13 cellular contexts compared by ENCODE assay signal in the genomic region with DNA sequence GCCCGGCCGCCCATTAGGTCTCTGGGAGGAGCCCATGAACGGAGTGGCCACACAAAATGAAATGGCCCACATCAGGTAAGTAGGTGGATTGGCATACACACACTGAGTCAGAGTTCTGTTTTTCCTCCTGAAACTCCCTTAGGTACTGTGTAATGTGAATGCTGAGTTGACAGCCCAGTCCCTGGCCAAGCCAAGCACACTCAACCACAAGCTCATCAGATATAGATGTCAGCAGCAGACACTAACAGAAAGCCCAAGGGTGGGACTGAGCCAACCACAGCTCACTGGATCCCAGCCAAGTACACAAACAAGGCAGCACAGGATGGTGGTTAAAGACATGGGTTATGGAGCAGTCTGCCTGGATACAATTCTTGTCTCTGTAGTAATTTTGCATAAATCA.
A peak's percentile ranks its signal among the peaks of the same experiment; 100 is the strongest.
DNase-seq lines count a peak whose midpoint lies in the region; ATAC-seq and TF ChIP-seq lines count a peak whose summit lies in the region.
"Had no signal": no experiment of that assay in that cellular context is flagged by ENCODE, and none has a peak within 500 bp of the region (broad histone marks: within the 10 kb centered on the region; RNA-seq: fewer than 3 reads in every experiment).

No MANE protein-coding gene starts in this region.

- CTCF ChIA-PET in GM10248 (lab: Yijun Ruan, JAX) = interaction anchor here (3.0 kb wide), 1 partner anchor 11 kb away, joined by 24 read pairs; no protein-coding TSS in a partner anchor

- intact Hi-C loops in right lobe of liver (cut with DNase I) = no loop called here

- H3K27me3 ChIP-seq in kidney epithelial cell (ENCODE audit: control insufficient read depth, insufficient read depth, low read length) (no peaks in the 10 kb centered on the region), right lobe of liver (no peaks in the 10 kb centered on the region)
- H3K27me3 ChIP-seq: tibial nerve had no signal

- no peaks in the 10 kb centered on the region for H3K9me3 ChIP-seq in right lobe of liver
- H3K9me3 ChIP-seq: tibial nerve had no signal

- H3K4me3 ChIP-seq in astrocyte of the cerebellum (ENCODE audit: low read depth, low read length) = no peak overlapping the region
- no peak overlapping the region for H3K4me3 ChIP-seq in kidney epithelial cell (ENCODE audit: low read depth, low read length)
- H3K4me3 ChIP-seq in right lobe of liver = no peak overlapping the region
- H3K4me3 ChIP-seq: tibial nerve had no signal

- peak; percentile 64 for DNase-seq in EH (ENCODE audit: low read depth)
- peak; percentile 7 for DNase-seq in KG1 (lab: John Stamatoyannopoulos, UW)
- peak; percentile 86 for DNase-seq in astrocyte of the cerebellum (ENCODE audit: low read depth)
- DNase-seq in kidney epithelial cell (ENCODE audit: low read depth) = peak; percentile 55
- DNase-seq in right lobe of liver = no peak
- DNase-seq in GM10248 (ENCODE audit: extremely low spot score) = no peak
- no peak for DNase-seq in GF-D8 (lab: John Stamatoyannopoulos, UW)
- no peak for DNase-seq in NCI-H2029 treated with DMSO at 0.1 percent for 48 hours (lab: John Stamatoyannopoulos, UW)
- DNase-seq: activated T-cell treated with anti-CD3 and anti-CD28 coated beads, Interleukin-2, amount 50 U/mL, for 24 hours; CD4-positive, alpha-beta memory T cell; H7; hypothalamus had no signal

- no peaks in the 10 kb centered on the region for H3K4me1 ChIP-seq in right lobe of liver
- H3K4me1 ChIP-seq: tibial nerve had no signal

- WGBS in right lobe of liver (ENCODE audit: insufficient coverage, low coverage, low lambda C conversion rate, missing lambda C conversion rate) = 60% methylated on average over 3 of the region's 3 CpGs

- in situ Hi-C loops in astrocyte of the cerebellum (cut with HindIII; ENCODE audit: low sequenced_read_pairs) = no loop called here

- no peak overlapping the region for H3K27ac ChIP-seq in right lobe of liver
- H3K27ac ChIP-seq: tibial nerve had no signal

- TF ChIP-seq POLR2A in right lobe of liver (IDR thresholded peaks at IDR 0.05) = no peak

- no peak for ATAC-seq in right lobe of liver

- H3K36me3 ChIP-seq in kidney epithelial cell (ENCODE audit: control insufficient read depth, insufficient read depth, low read length) (no peaks in the 10 kb centered on the region), right lobe of liver (no peaks in the 10 kb centered on the region)
- H3K36me3 ChIP-seq: tibial nerve had no signal

- POLR2A ChIA-PET in GM10248 (lab: Yijun Ruan, JAX) = no interaction called here

- no peak for TF ChIP-seq CTCF in astrocyte of the cerebellum (IDR thresholded peaks at IDR 0.05; ENCODE audit: low read depth, low read length, missing control alignments)
- no peak for TF ChIP-seq CTCF in kidney epithelial cell (IDR thresholded peaks at IDR 0.05; ENCODE audit: insufficient read depth, low read length, poor library complexity, severe bottlenecking)
- no peak for TF ChIP-seq CTCF in right lobe of liver (IDR thresholded peaks at IDR 0.05)
- TF ChIP-seq CTCF in GM10248 (IDR thresholded peaks at IDR 0.05; ENCODE audit: control extremely low read depth, extremely low read depth, low read depth, missing control alignments) = no peak

Comparison
In these comparisons a context has a peak if more than half of its experiments do, and no peak if none do; other contexts are left out.
1. DNase-seq: peak in EH (single experiment), KG1 (single experiment), astrocyte of the cerebellum (single experiment) and kidney epithelial cell (single experiment); none in right lobe of liver (0 of 3), GM10248 (single experiment), GF-D8 (single experiment) and NCI-H2029 treated with DMSO at 0.1 percent for 48 hours (single experiment).